ENCODE assay signal across 11 cellular contexts in genomic region chr19:10730932-10731331, GRCh38. TPM values are rescaled to one million over a fixed set of nuclear protein-coding genes. Genes with fewer than 3 reads are reported as not detected.
DNase-seq lines count a peak whose midpoint lies in the region; ATAC-seq, FAIRE-seq and TF ChIP-seq lines count a peak whose summit lies in the region.
"Had no signal": no experiment of that assay in that cellular context is flagged by ENCODE, and none has a peak within 500 bp of the region (broad histone marks: within the 10 kb centered on the region; RNA-seq: fewer than 3 reads in every experiment).

No MANE protein-coding gene starts in this region.

- H3K36me3 Mint-ChIP-seq in CD4-positive, alpha-beta memory T cell: peaks cover 13 to 20% of the 10 kb centered on the region in 2 donors
- peaks cover 5% of the 10 kb centered on the region for H3K36me3 Mint-ChIP-seq in natural killer cell treated with Interleukin-12 subunit alpha and Interleukin-12 subunit beta and Interleukin-15 and Interleukin-18, amount 100 ng/mL, for 72 hours
- no peaks in the 10 kb centered on the region for H3K36me3 Mint-ChIP-seq in MCF 10A (ENCODE audit: insufficient read depth, unreplicated experiment)

- CTCF ChIA-PET in CD4-positive, alpha-beta memory T cell (lab: Charles Lee; ENCODE audit: partially characterized antibody): interaction anchor here (0.6 to 1.2 kb wide), 6 partner anchors 8 to 226 kb away, joined by 3 to 7 read pairs (median 4); no protein-coding TSS in a partner anchor
- CTCF ChIA-PET in MCF 10A (lab: Yijun Ruan, JAX): interaction anchor here (0.6 to 1.7 kb wide), 4 partner anchors 14 to 433 kb away, joined by 3 to 5 read pairs (median 4); partner anchors contain the start of gene DNM2

- no peaks in the 10 kb centered on the region for H3K27me3 ChIP-seq in CD4-positive, alpha-beta memory T cell (ENCODE audit: insufficient read depth, low read length)
- no peaks in the 10 kb centered on the region for H3K27me3 ChIP-seq in esophagus (ENCODE audit: control insufficient read depth in 1 of 2, insufficient read depth in 2 of 2, low read length in 2 of 2)

- POLR2A ChIA-PET in CD4-positive, alpha-beta memory T cell (lab: Charles Lee; ENCODE audit: partially characterized antibody): interaction anchor here (0.8 to 2.1 kb wide), 6 partner anchors 12 to 105 kb away, joined by 3 to 14 read pairs (median 4); partner anchors contain the start of genes QTRT1 and TMED1
- POLR2A ChIA-PET in MCF 10A (lab: Yijun Ruan, JAX): no interaction called here

- ATAC-seq in natural killer cell treated with Interleukin-12 subunit alpha and Interleukin-12 subunit beta and Interleukin-15 and Interleukin-18, amount 100 ng/mL, for 72 hours: peak in 1 of 2 donors; percentile 16

- WGBS in esophagus, 2 donors: 81 to 85% methylated on average over 12 of the region's 12 CpGs

- BruUV-seq in MCF 10A (replicated peaks; lab: Mats Ljungman, UMichigan): no TSS peak

- TF ChIP-seq CTCF in MCF 10A (IDR thresholded peaks at IDR 0.05; ENCODE audit: unreplicated experiment): no peak

- H3K36me3 ChIP-seq in CD4-positive, alpha-beta memory T cell (ENCODE audit: insufficient read depth, low read length): no peaks in the 10 kb centered on the region
- H3K36me3 ChIP-seq in esophagus (ENCODE audit: control insufficient read depth in 2 of 2, insufficient read depth in 2 of 2, low read length in 1 of 2): peaks cover 0 to 3% of the 10 kb centered on the region in 2 donors

- intact Hi-C loops in CD4-positive, alpha-beta memory T cell (cut with micrococcal nuclease): loop anchor here (1.0 kb wide), 2 partner anchors 14 to 28 kb away; no protein-coding TSS in a partner anchor
- intact Hi-C loops in MCF 10A (cut with micrococcal nuclease): no loop called here

- H3K9me3 ChIP-seq in CD4-positive, alpha-beta memory T cell (ENCODE audit: control insufficient read depth in 1 of 2, low read length in 2 of 2): no peaks in the 10 kb centered on the region
- H3K9me3 ChIP-seq in esophagus (ENCODE audit: control insufficient read depth in 2 of 2, insufficient read depth in 1 of 2, low read depth in 1 of 2, low read length in 1 of 2): no peaks in the 10 kb centered on the region

- FAIRE-seq in RCC 7860 (lab: Jason Lieb, UNC): no peak
- FAIRE-seq: D721Med had no signal

- H3K9me3 Mint-ChIP-seq in CD4-positive, alpha-beta memory T cell: no peaks in the 10 kb centered on the region
- no peaks in the 10 kb centered on the region for H3K9me3 Mint-ChIP-seq in natural killer cell treated with Interleukin-12 subunit alpha and Interleukin-12 subunit beta and Interleukin-15 and Interleukin-18, amount 100 ng/mL, for 72 hours
- no peaks in the 10 kb centered on the region for H3K9me3 Mint-ChIP-seq in MCF 10A (ENCODE audit: unreplicated experiment)
- H3K9me3 Mint-ChIP-seq: nephron progenitor cell, type B pancreatic cell had no signal

- H3K27me3 Mint-ChIP-seq in CD4-positive, alpha-beta memory T cell: no peaks in the 10 kb centered on the region
- no peaks in the 10 kb centered on the region for H3K27me3 Mint-ChIP-seq in natural killer cell treated with Interleukin-12 subunit alpha and Interleukin-12 subunit beta and Interleukin-15 and Interleukin-18, amount 100 ng/mL, for 72 hours
- H3K27me3 Mint-ChIP-seq in MCF 10A (ENCODE audit: insufficient read depth, unreplicated experiment): no peaks in the 10 kb centered on the region
- H3K27me3 Mint-ChIP-seq: type B pancreatic cell had no signal

- DNase-seq in CD4-positive, alpha-beta memory T cell: no peak
- DNase-seq in RCC 7860 (ENCODE audit: low spot score) (peak; percentile 48), MCF 10A (ENCODE audit: unreplicated experiment) (no peak), OCI-M1 (lab: John Stamatoyannopoulos, UW) (no peak), SHP77 (lab: John Stamatoyannopoulos, UW) (no peak), NCI-H1092 (lab: John Stamatoyannopoulos, UW) (no peak)
- DNase-seq in natural killer cell treated with Interleukin-12 subunit alpha and Interleukin-12 subunit beta and Interleukin-15 and Interleukin-18, amount 100 ng/mL, for 72 hours (ENCODE audit: low spot score): peak; percentile 51
- DNase-seq: nephron progenitor cell had no signal

- peaks cover 59% of the 10 kb centered on the region for H3K4me1 ChIP-seq in CD4-positive, alpha-beta memory T cell (ENCODE audit: insufficient read depth, low read length)
- peaks cover 0 to 10% of the 10 kb centered on the region in 2 donors for H3K4me1 ChIP-seq in esophagus (ENCODE audit: control insufficient read depth in 2 of 2, insufficient read depth in 2 of 2, low read length in 1 of 2)

- peak overlapping the region in 4 of 8 donors; percentile 4 to 85 (median 47) for H3K4me3 Mint-ChIP-seq in CD4-positive, alpha-beta memory T cell
- no peak overlapping the region for H3K4me3 Mint-ChIP-seq in natural killer cell treated with Interleukin-12 subunit alpha and Interleukin-12 subunit beta and Interleukin-15 and Interleukin-18, amount 100 ng/mL, for 72 hours
- no peak overlapping the region for H3K4me3 Mint-ChIP-seq in MCF 10A (ENCODE audit: unreplicated experiment)
- H3K4me3 Mint-ChIP-seq: nephron progenitor cell, type B pancreatic cell had no signal

- H3K4me1 Mint-ChIP-seq in CD4-positive, alpha-beta memory T cell: peaks cover 25 to 60% (median 40%) of the 10 kb centered on the region in 4 donors
- peaks cover 32 to 41% of the 10 kb centered on the region in 2 donors for H3K4me1 Mint-ChIP-seq in natural killer cell treated with Interleukin-12 subunit alpha and Interleukin-12 subunit beta and Interleukin-15 and Interleukin-18, amount 100 ng/mL, for 72 hours (ENCODE audit: low read depth in 2 of 2)
- no peaks in the 10 kb centered on the region for H3K4me1 Mint-ChIP-seq in MCF 10A (ENCODE audit: insufficient read depth, unreplicated experiment)
- H3K4me1 Mint-ChIP-seq: nephron progenitor cell had no signal

- H3K27ac ChIP-seq in CD4-positive, alpha-beta memory T cell (ENCODE audit: low read depth, low read length): peak overlapping the region; percentile 39
- H3K27ac ChIP-seq in esophagus (ENCODE audit: low read depth in 2 of 2, low read length in 1 of 2): peak overlapping the region; percentile 29 to 44

- H3K4me3 ChIP-seq in CD4-positive, alpha-beta memory T cell (ENCODE audit: low read length in 2 of 2): no peak overlapping the region
- no peak overlapping the region for H3K4me3 ChIP-seq in esophagus (ENCODE audit: low read depth in 1 of 2, low read length in 2 of 2)

- peak overlapping the region; percentile 85 to 100 (median 95) for H3K27ac Mint-ChIP-seq in CD4-positive, alpha-beta memory T cell
- H3K27ac Mint-ChIP-seq in natural killer cell treated with Interleukin-12 subunit alpha and Interleukin-12 subunit beta and Interleukin-15 and Interleukin-18, amount 100 ng/mL, for 72 hours: peak overlapping the region; percentile 89 to 98
- no peak overlapping the region for H3K27ac Mint-ChIP-seq in MCF 10A (ENCODE audit: low read depth, unreplicated experiment)
- H3K27ac Mint-ChIP-seq: nephron progenitor cell, type B pancreatic cell had no signal

RNA-seq across cellular contexts. Expression of gene DNM2, which starts 13.1 kb away (rescaled TPM):
- total RNA-seq in CD4-positive, alpha-beta memory T cell: 100 to 1,000 TPM; 245 to 272 TPM
- polyA plus RNA-seq in CD4-positive, alpha-beta memory T cell: 100 to 1,000 TPM in 1 of 2 donors, 10 to 100 TPM in 1; 46.3 to 103 TPM
- 10 to 100 TPM; 68.4 to 87.9 TPM for polyA plus RNA-seq in esophagus
- total RNA-seq in natural killer cell treated with Interleukin-12 subunit alpha and Interleukin-12 subunit beta and Interleukin-15 and Interleukin-18, amount 100 ng/mL, for 72 hours: 100 to 1,000 TPM; 403 to 422 TPM
- 114 and 125 TPM in 2 replicates for total RNA-seq in MCF 10A (2022)

RNA-seq across cellular contexts. Expression of gene QTRT1, which starts 29.7 kb away (rescaled TPM):
- total RNA-seq in CD4-positive, alpha-beta memory T cell: 10 to 100 TPM; 36.2 to 39.9 TPM
- 10 to 100 TPM; 40.3 to 66.0 TPM for polyA plus RNA-seq in CD4-positive, alpha-beta memory T cell
- polyA plus RNA-seq in esophagus: 10 to 100 TPM; 53.2 to 86.4 TPM
- total RNA-seq in natural killer cell treated with Interleukin-12 subunit alpha and Interleukin-12 subunit beta and Interleukin-15 and Interleukin-18, amount 100 ng/mL, for 72 hours: 100 to 1,000 TPM in 1 of 2 donors, 10 to 100 TPM in 1; 32.0 to 110 TPM
- total RNA-seq in MCF 10A (2022): 57.5 and 71.3 TPM in 2 replicates

Comparison
In these comparisons a context has a peak if more than half of its experiments do, and no peak if none do; other contexts are left out.
1. DNase-seq: peak in RCC 7860 (single experiment) and natural killer cell treated with Interleukin-12 subunit alpha and Interleukin-12 subunit beta and Interleukin-15 and Interleukin-18, amount 100 ng/mL, for 72 hours (single experiment); none in CD4-positive, alpha-beta memory T cell (0 of 5), MCF 10A (single experiment), OCI-M1 (single experiment), SHP77 (0 of 2) and NCI-H1092 (single experiment).